4 cellular contexts compared by ENCODE assay signal in genomic region chr20:45584294-45584693, GRCh38. TPM values are rescaled to one million over a fixed set of nuclear protein-coding genes. Genes with fewer than 3 reads are reported as not detected.
"Had no signal": no experiment of that assay in that cellular context is flagged by ENCODE, and none has a peak within 500 bp of the region (broad histone marks: within the 10 kb centered on the region; RNA-seq: fewer than 3 reads in every experiment).

No MANE protein-coding gene starts in this region.

RNA-seq across cellular contexts. Expression of gene WFDC8, which starts 5.2 kb away (rescaled TPM):
- total RNA-seq: LHCN-M2, M059J, MCF 10A, NCI-H460 had no signal

RNA-seq across cellular contexts. Expression of gene EPPIN, which starts 37.1 kb away (rescaled TPM):
- total RNA-seq: LHCN-M2, M059J, MCF 10A, NCI-H460 had no signal

RNA-seq across cellular contexts. Expression of gene WFDC6, which starts 45.0 kb away (rescaled TPM):
- total RNA-seq: LHCN-M2, M059J, MCF 10A had no signal

RNA-seq across cellular contexts. Expression of gene WFDC10A, which starts 45.2 kb away (rescaled TPM):
- total RNA-seq: LHCN-M2, M059J, MCF 10A, NCI-H460 had no signal

RNA-seq across cellular contexts. Expression of gene WFDC9, which starts 46.8 kb away (rescaled TPM):
- total RNA-seq: LHCN-M2, M059J, MCF 10A, NCI-H460 had no signal
